20 cellular contexts compared by ENCODE assay signal in the genomic region with DNA sequence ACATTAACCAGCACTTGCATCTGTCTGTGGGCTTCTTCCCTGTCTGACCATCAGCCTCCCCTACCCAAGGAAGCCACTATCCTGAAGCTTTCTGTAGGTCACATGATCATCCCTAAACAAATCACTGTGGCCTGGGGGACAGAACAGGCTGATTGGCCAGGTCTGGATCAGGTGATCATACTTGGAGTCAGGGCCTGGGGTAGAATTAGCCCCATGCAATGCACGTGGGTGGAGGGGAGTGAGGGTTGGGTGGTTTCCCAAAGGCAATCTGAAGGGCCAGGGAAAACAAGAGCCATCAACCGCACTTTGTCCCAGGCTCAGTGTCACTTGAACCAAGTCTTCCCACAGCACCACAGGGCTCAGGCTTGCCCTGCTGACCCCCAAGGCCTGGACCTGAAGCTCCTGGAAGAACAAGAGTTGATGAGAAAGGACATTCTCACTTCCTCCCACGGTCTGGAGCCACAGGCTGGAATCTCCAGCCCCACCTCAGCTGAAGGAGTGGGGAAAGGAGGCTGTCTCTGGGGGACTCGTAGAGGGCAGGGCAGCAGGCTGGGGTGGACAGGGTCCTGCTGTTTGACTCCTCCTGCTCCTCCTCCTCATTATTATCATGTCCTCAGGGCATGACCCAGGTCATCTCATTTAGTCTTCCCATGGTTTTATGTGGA. TPM values are rescaled to one million over a fixed set of nuclear protein-coding genes. Genes with fewer than 3 reads are reported as not detected.
A peak's percentile ranks its signal among the peaks of the same experiment; 100 is the strongest.
DNase-seq lines count a peak whose midpoint lies in the region; ATAC-seq, FAIRE-seq and TF ChIP-seq lines count a peak whose summit lies in the region.
"Had no signal": no experiment of that assay in that cellular context is flagged by ENCODE, and none has a peak within 500 bp of the region (broad histone marks: within the 10 kb centered on the region; RNA-seq: fewer than 3 reads in every experiment).

No MANE protein-coding gene starts in this region.

- no peak for DNase-seq in activated CD8-positive, alpha-beta memory T cell treated with anti-CD3 and anti-CD28 coated beads, Interleukin-2, amount 10 ng/mL, durations not matched to agents 7 days and 5 days
- no peak for DNase-seq in activated CD8-positive, alpha-beta memory T cell treated with anti-CD3 and anti-CD28 coated beads, Interleukin-2, amount 50 U/mL, for 48 hours
- DNase-seq in OCI-M1 (lab: John Stamatoyannopoulos, UW) (peak; percentile 4), K562 (ENCODE audit: extremely low read depth in 1 of 4, low spot score in 3 of 4) (peak in 2 of 4 experiments; percentile 16 to 50), spleen (peak; percentile 44), SHP77 (lab: John Stamatoyannopoulos, UW) (no peak)
- DNase-seq: Caco-2, GM23248, HFFc6, NCI-H187, NCI-H526 treated with DMSO at 0.1 percent for 48 hours, PC-3, T-cell had no signal

- no peak for FAIRE-seq in K562 (lab: Jason Lieb, UNC)
- FAIRE-seq: A204.1 had no signal

- H3K4me2 ChIP-seq in K562 (ENCODE audit: insufficient read depth, low read length) = no peak overlapping the region

- TF ChIP-seq CTCF in K562 (IDR thresholded peaks at IDR 0.05 in 2 of 3, conservative IDR thresholded peaks at IDR 0.05 in 1 of 3; ENCODE audit: insufficient read depth in 2 of 3, low read depth in 1 of 3, low read length in 3 of 3) = no peak
- no peak for TF ChIP-seq CTCF in spleen (IDR thresholded peaks at IDR 0.05 in 8 of 11, conservative IDR thresholded peaks at IDR 0.05 in 3 of 11)

- H3K4me1 ChIP-seq in K562 (replicated peaks in 1 of 2; ENCODE audit: control insufficient read depth in 2 of 2, insufficient read depth in 2 of 2, low read length in 2 of 2) = no peaks in the 10 kb centered on the region; a peak in 1 of 5 replicates
- no peaks in the 10 kb centered on the region for H3K4me1 ChIP-seq in spleen
- H3K4me1 ChIP-seq: Caco-2, SJSA1 had no signal

- WGBS in K562 (ENCODE audit: insufficient coverage, low coverage, missing lambda C conversion rate) = 30% methylated on average over 4 of the region's 4 CpGs
- WGBS in spleen, 5 donors = 65 to 85% (median 74%) methylated on average over 4 of the region's 4 CpGs

- CTCF ChIA-PET in activated CD8-positive, alpha-beta memory T cell treated with anti-CD3 and anti-CD28 coated beads, Interleukin-2, amount 10 ng/mL, durations not matched to agents 7 days and 5 days (lab: Charles Lee) = interaction anchor here (1.5 kb wide), 1 partner anchor 143 kb away, joined by 4 read pairs; no protein-coding TSS in a partner anchor
- CTCF ChIA-PET in K562 (lab: Yijun Ruan, JAX; ENCODE audit: low intra/inter-chr PET ratio) = no interaction called here

- H3K36me3 ChIP-seq in K562 (ENCODE audit: control insufficient read depth, insufficient read depth, low read length) = no peaks in the 10 kb centered on the region
- no peaks in the 10 kb centered on the region for H3K36me3 ChIP-seq in spleen
- H3K36me3 ChIP-seq: SJSA1 had no signal

- peak overlapping the region; percentile 56 for H2AFZ ChIP-seq in K562 (ENCODE audit: low read depth, low read length)
- H2AFZ ChIP-seq: GM23248 had no signal

- POLR2A ChIA-PET in K562 (lab: Yijun Ruan, JAX) = interaction anchor here (1.1 to 1.3 kb wide), 2 partner anchors 16 to 17 kb away, joined by 3 read pairs; no protein-coding TSS in a partner anchor

- H3K9me3 Mint-ChIP-seq in activated CD8-positive, alpha-beta memory T cell treated with anti-CD3 and anti-CD28 coated beads, Interleukin-2, amount 10 ng/mL, durations not matched to agents 7 days and 5 days (ENCODE audit: low read depth) = no peaks in the 10 kb centered on the region
- H3K9me3 Mint-ChIP-seq: HFFc6, IgD-negative memory B cell, T-cell had no signal

- no peaks in the 10 kb centered on the region for H3K36me3 Mint-ChIP-seq in activated CD8-positive, alpha-beta memory T cell treated with anti-CD3 and anti-CD28 coated beads, Interleukin-2, amount 10 ng/mL, durations not matched to agents 7 days and 5 days
- H3K36me3 Mint-ChIP-seq: T-cell had no signal

- no peak overlapping the region for H3K4me3 Mint-ChIP-seq in activated CD8-positive, alpha-beta memory T cell treated with anti-CD3 and anti-CD28 coated beads, Interleukin-2, amount 10 ng/mL, durations not matched to agents 7 days and 5 days
- H3K4me3 Mint-ChIP-seq: HFFc6 had no signal

- H3K27ac Mint-ChIP-seq in activated CD8-positive, alpha-beta memory T cell treated with anti-CD3 and anti-CD28 coated beads, Interleukin-2, amount 10 ng/mL, durations not matched to agents 7 days and 5 days = peak overlapping the region; percentile 36
- H3K27ac Mint-ChIP-seq: HFFc6, IgD-negative memory B cell had no signal

- BruUV-seq in K562 (replicated peaks; lab: Mats Ljungman, UMichigan) = no TSS peak

- H3K27ac ChIP-seq in K562 (ENCODE audit: extremely low read depth, low read depth, low read length) (no peak overlapping the region), spleen (no peak overlapping the region)
- H3K27ac ChIP-seq: C4-2B, GM23248, SJSA1 had no signal

- H3K9me1 ChIP-seq in K562 (ENCODE audit: control insufficient read depth, insufficient read depth, low read length) = no peaks in the 10 kb centered on the region

- no peaks in the 10 kb centered on the region for H3K79me2 ChIP-seq in K562 (ENCODE audit: control insufficient read depth, insufficient read depth, low read length)

- TF ChIP-seq POLR2A in K562 (conservative IDR thresholded peaks at IDR 0.05) (no peak), spleen (IDR thresholded peaks at IDR 0.05) (no peak)

- H3K9ac ChIP-seq in K562 (ENCODE audit: insufficient read depth in 1 of 2, low read depth in 2 of 2, low read length in 2 of 2) = no peak overlapping the region
- H3K9ac ChIP-seq: GM23248 had no signal

- peaks cover 9% of the 10 kb centered on the region for H3K4me1 Mint-ChIP-seq in activated CD8-positive, alpha-beta memory T cell treated with anti-CD3 and anti-CD28 coated beads, Interleukin-2, amount 10 ng/mL, durations not matched to agents 7 days and 5 days

- in situ Hi-C loops in K562 (cut with MboI) = no loop called here

- no peak for TF ChIP-seq RAD21 in K562 (CRISPR knock-in tag; conservative IDR thresholded peaks at IDR 0.05 in 1 of 2, IDR thresholded peaks at IDR 0.05 in 1 of 2)

- H3K4me3 ChIP-seq in K562 = no peak overlapping the region
- H3K4me3 ChIP-seq in spleen = no peak overlapping the region
- H3K4me3 ChIP-seq: GM23248, SJSA1 had no signal

- H3K9me3 ChIP-seq in K562 (replicated peaks; ENCODE audit: control insufficient read depth, insufficient read depth, low read depth, low read length) (no peaks in the 10 kb centered on the region), spleen (no peaks in the 10 kb centered on the region)
- H3K9me3 ChIP-seq: Caco-2, SJSA1 had no signal

- no peak for ATAC-seq in activated CD8-positive, alpha-beta memory T cell treated with anti-CD3 and anti-CD28 coated beads, Interleukin-2, amount 10 ng/mL, durations not matched to agents 7 days and 5 days
- ATAC-seq in K562 (peak; percentile 71), GM18870 (IDR thresholded peaks at IDR 0.05; ENCODE audit: unreplicated experiment) (no peak), HG02870 (IDR thresholded peaks at IDR 0.05; ENCODE audit: unreplicated experiment) (no peak)
- ATAC-seq: PC-3 had no signal

- peaks cover 4 to 20% of the 10 kb centered on the region in 2 experiments; a peak in 3 of 5 replicates for H3K27me3 ChIP-seq in K562 (ENCODE audit: control insufficient read depth in 2 of 2, insufficient read depth in 2 of 2, low read length in 2 of 2)
- peaks cover 0 to 10% (median 0%) of the 10 kb centered on the region in 7 donors for H3K27me3 ChIP-seq in spleen (replicated peaks in 1 of 7)

- intact Hi-C loops in K562 (cut with micrococcal nuclease) (loop anchor here (5.0 kb wide), 1 partner anchor 73 kb away; no protein-coding TSS in a partner anchor), spleen (cut with DNase I; ENCODE audit: low total_unique reads) (no loop called here)

- H3K27me3 Mint-ChIP-seq in activated CD8-positive, alpha-beta memory T cell treated with anti-CD3 and anti-CD28 coated beads, Interleukin-2, amount 10 ng/mL, durations not matched to agents 7 days and 5 days = peaks cover 9% of the 10 kb centered on the region

- no peaks in the 10 kb centered on the region; the same call in 1 of the 2 replicates for H4K20me1 ChIP-seq in K562 (replicated peaks; ENCODE audit: control insufficient read depth, insufficient read depth, low read length)

- no peak for TF ChIP-seq EP300 in K562 (IDR thresholded peaks at IDR 0.05; ENCODE audit: low read length)

TF ChIP-seq in K562, 482 proteins besides CTCF, POLR2A, EP300 and RAD21 (continues in another document):
- no peak for TF ChIP-seq NFIX (CRISPR knock-in tag; IDR thresholded peaks at IDR 0.05; ENCODE audit: low read depth)
- TF ChIP-seq, protein P1, sequence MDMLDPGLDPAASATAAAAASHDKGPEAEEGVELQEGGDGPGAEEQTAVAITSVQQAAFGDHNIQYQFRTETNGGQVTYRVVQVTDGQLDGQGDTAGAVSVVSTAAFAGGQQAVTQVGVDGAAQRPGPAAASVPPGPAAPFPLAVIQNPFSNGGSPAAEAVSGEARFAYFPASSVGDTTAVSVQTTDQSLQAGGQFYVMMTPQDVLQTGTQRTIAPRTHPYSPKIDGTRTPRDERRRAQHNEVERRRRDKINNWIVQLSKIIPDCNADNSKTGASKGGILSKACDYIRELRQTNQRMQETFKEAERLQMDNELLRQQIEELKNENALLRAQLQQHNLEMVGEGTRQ (CRISPR knock-in tag; IDR thresholded peaks at IDR 0.05) = peak; percentile 71
- TF ChIP-seq POLR2G (IDR thresholded peaks at IDR 0.05; ENCODE audit: low read depth, low read length) = no peak

RNA-seq across cellular contexts. Expression of a gene that starts 31.5 kb away (rescaled TPM):
- total RNA-seq in activated CD8-positive, alpha-beta memory T cell treated with anti-CD3 and anti-CD28 coated beads, Interleukin-2, amount 10 ng/mL, durations not matched to agents 7 days and 5 days = 1 to 10 TPM; 3.8 to 6.1 TPM
- 0.25 TPM in 1 of 2 replicates, not detected in the other for total RNA-seq in K562 (2011; cell fraction: chromatin; rRNA removed; ENCODE audit: low replicate concordance)
- not detected in 2 replicates for total RNA-seq in K562 (2011; cell fraction: nucleolus; rRNA removed)
- not detected in 2 replicates for total RNA-seq in K562 (2011; cell fraction: nucleoplasm; rRNA removed)
- total RNA-seq in K562 (2014; rRNA removed) (0.20 TPM in 1 of 2 replicates, not detected in the other), K562 (2014; rRNA removed; fragmentation: Illumina TruSeq; extraction: Trizol) (0.10 and 0.22 TPM in 2 replicates), K562 (2015; rRNA removed; fragmentation: Illumina TruSeq; extraction: Trizol) (0.22 and 0.26 TPM in 2 replicates), K562 (2021) (0.35 and 0.60 TPM in 2 replicates), spleen (10 to 100 TPM; 16.5 to 47.5 (median 24.0) TPM)
- polyA plus RNA-seq in K562 (2011; rRNA removed) (0.12 TPM in 1 of 2 replicates, not detected in the other), K562 (2014; fragmentation: Illumina TruSeq; extraction: Trizol) (0.34 and 0.61 TPM in 2 replicates), K562 (2014; fragmentation: Nextera tagmentation; extraction: Ambion mirVana) (not detected), K562 (2014; rRNA removed) (0.17 and 0.59 TPM in 2 replicates), spleen (1 to 10 TPM; 2.1 to 7.9 (median 3.1) TPM)
- 0.01 and 0.06 TPM in 2 replicates for polyA plus RNA-seq in K562 (2011; cell fraction: cytosol; rRNA removed)
- 0.10 and 0.14 TPM in 2 replicates for polyA plus RNA-seq in K562 (2011; cell fraction: nucleus; rRNA removed)
- 0.79 and 2.3 TPM in 2 replicates for polyA plus RNA-seq in K562 (2012)
- not detected in 2 replicates for polyA minus RNA-seq in K562 (2011; rRNA and poly(A)+ RNA removed)
- not detected in 2 replicates for polyA minus RNA-seq in K562 (2011; cell fraction: cytosol; rRNA and poly(A)+ RNA removed)
- polyA minus RNA-seq in K562 (2011; cell fraction: nucleus; rRNA and poly(A)+ RNA removed) = 0.11 TPM in 1 of 2 replicates, not detected in the other
- total RNA-seq: HT1080, PC-3 had no signal

Comparison
In these comparisons a context has a peak if more than half of its experiments do, and no peak if none do; other contexts are left out.
1. DNase-seq: peak in OCI-M1 (single experiment) and spleen (single experiment); none in activated CD8-positive, alpha-beta memory T cell treated with anti-CD3 and anti-CD28 coated beads, Interleukin-2, amount 10 ng/mL, durations not matched to agents 7 days and 5 days (single experiment), activated CD8-positive, alpha-beta memory T cell treated with anti-CD3 and anti-CD28 coated beads, Interleukin-2, amount 50 U/mL, for 48 hours (single experiment) and SHP77 (0 of 2).